8 cellular contexts compared by ENCODE assay signal in genomic region chr3:155743616-155744015, GRCh38. TPM values are rescaled to one million over a fixed set of nuclear protein-coding genes. Genes with fewer than 3 reads are reported as not detected.
A peak's percentile ranks its signal among the peaks of the same experiment; 100 is the strongest.
DNase-seq lines count a peak whose midpoint lies in the region; ATAC-seq, FAIRE-seq and TF ChIP-seq lines count a peak whose summit lies in the region.

No MANE protein-coding gene starts in this region.

- 11% methylated on average over 8 of the region's 8 CpGs for WGBS in esophagus muscularis mucosa
- 19 to 21% (median 19%) methylated on average over 8 of the region's 8 CpGs for WGBS in psoas muscle, 3 donors

- no peaks in the 10 kb centered on the region for H3K79me2 ChIP-seq in OCI-LY7 (ENCODE audit: insufficient read depth, low read depth, low read length)

- intact Hi-C loops in OCI-LY7 (cut with micrococcal nuclease; ENCODE audit: unreplicated experiment) (no loop called here), esophagus muscularis mucosa (cut with DNase I) (no loop called here), psoas muscle (cut with DNase I) (loop anchor here in 1 of 2 donors (10.0 kb wide), 1 partner anchor 1291 kb away; no protein-coding TSS in a partner anchor)

- peak overlapping the region; percentile 75; the same call in 1 of the 2 replicates for H2AFZ ChIP-seq in OCI-LY7 (ENCODE audit: low read length)

- TF ChIP-seq CTCF in GM10266 (IDR thresholded peaks at IDR 0.05; ENCODE audit: control insufficient read depth, insufficient read depth, low read depth, missing control alignments) (no peak), OCI-LY7 (conservative IDR thresholded peaks at IDR 0.05; ENCODE audit: low read length) (no peak), esophagus muscularis mucosa (IDR thresholded peaks at IDR 0.05) (no peak), psoas muscle (IDR thresholded peaks at IDR 0.05) (no peak)

- peaks cover 0 to 12% (median 0%) of the 10 kb centered on the region in 4 donors for H3K27me3 ChIP-seq in esophagus muscularis mucosa
- peaks cover 6 to 41% (median 7%) of the 10 kb centered on the region in 3 donors for H3K27me3 ChIP-seq in psoas muscle (ENCODE audit: insufficient read depth in 3 of 3, low read length in 2 of 3)

- H3K4me1 ChIP-seq in OCI-LY7 (ENCODE audit: insufficient read depth, low read length, poor library complexity, severe bottlenecking) (peaks cover 9% of the 10 kb centered on the region), esophagus muscularis mucosa (peaks cover 6 to 35% (median 31%) of the 10 kb centered on the region in 4 donors), psoas muscle (peaks cover 6% of the 10 kb centered on the region)

- no TSS peak for BruUV-seq in OCI-LY7 (replicated peaks; lab: Mats Ljungman, UMichigan)

- no peak for TF ChIP-seq POLR2A in esophagus muscularis mucosa (IDR thresholded peaks at IDR 0.05; ENCODE audit: low read depth)

- DNase-seq in GM10266 (ENCODE audit: extremely low spot score) (peak; percentile 42), OCI-LY7 (ENCODE audit: low spot score) (no peak), esophagus muscularis mucosa (ENCODE audit: extremely low spot score) (no peak), psoas muscle (no peak), NCI-H748 treated with DMSO at 0.1 percent for 48 hours (lab: John Stamatoyannopoulos, UW) (no peak), RCC 7860 (ENCODE audit: low spot score) (no peak), amygdala (lab: John Stamatoyannopoulos, UW) (no peak), hepatic stellate cell (ENCODE audit: low spot score) (no peak)

- H3K9me3 ChIP-seq in OCI-LY7 (ENCODE audit: low read length), result no peaks in the 10 kb centered on the region
- H3K9me3 ChIP-seq in esophagus muscularis mucosa, result no peaks in the 10 kb centered on the region
- H3K9me3 ChIP-seq in psoas muscle, result no peaks in the 10 kb centered on the region

- H3K4me3 ChIP-seq in OCI-LY7 (ENCODE audit: low read depth, low read length, poor library complexity, severe bottlenecking) (peak overlapping the region; percentile 66), esophagus muscularis mucosa (peak overlapping the region; percentile 62 to 69 (median 66)), psoas muscle (peak overlapping the region; percentile 80)

- H3K36me3 ChIP-seq in OCI-LY7 (ENCODE audit: insufficient read depth, low read length) (no peaks in the 10 kb centered on the region), esophagus muscularis mucosa (no peaks in the 10 kb centered on the region), psoas muscle (ENCODE audit: insufficient read depth in 1 of 2, low read depth in 1 of 2) (no peaks in the 10 kb centered on the region)

- peak overlapping the region; percentile 95 for H3K4me2 ChIP-seq in OCI-LY7 (ENCODE audit: low read length)

- CTCF ChIA-PET in OCI-LY7 (lab: Charles Lee; ENCODE audit: unreplicated experiment), result no interaction called here

- no peak for FAIRE-seq in RCC 7860 (lab: Jason Lieb, UNC)

- no peak for ATAC-seq in psoas muscle

- H4K20me1 ChIP-seq in OCI-LY7 (ENCODE audit: insufficient read depth, low read length), result no peaks in the 10 kb centered on the region

- POLR2A ChIA-PET in OCI-LY7 (lab: Charles Lee), result no interaction called here

- H3K27ac ChIP-seq in OCI-LY7 (ENCODE audit: low read depth, low read length, poor library complexity, severe bottlenecking), result no peak overlapping the region
- peak overlapping the region in 1 of 4 donors; percentile 53 for H3K27ac ChIP-seq in esophagus muscularis mucosa (replicated peaks in 1 of 4)
- H3K27ac ChIP-seq in psoas muscle, result no peak overlapping the region

- no peaks in the 10 kb centered on the region for H3K9me2 ChIP-seq in OCI-LY7 (ENCODE audit: insufficient read depth, low read length)

- no peak for TF ChIP-seq EP300 in esophagus muscularis mucosa (IDR thresholded peaks at IDR 0.05)

RNA-seq across cellular contexts. Expression of gene PLCH1, which starts 1.3 kb away (rescaled TPM):
- 0.06 TPM in 1 of 2 replicates, not detected in the other for total RNA-seq in OCI-LY7 (2014; rRNA removed; shearing (Covaris generic))
- total RNA-seq in OCI-LY7 (2022) (not detected in 2 replicates), esophagus muscularis mucosa (under 1 TPM; under 0.01 to 0.52 (median 0.36) TPM), psoas muscle (1 to 10 TPM in 1 of 4 donors, under 1 TPM in 2, not detected in 1; 0.05 to 1.1 (median 0.62) TPM)
- under 1 TPM in 2 of 3 donors, not detected in 1; 0.03 to 0.06 TPM for polyA plus RNA-seq in psoas muscle
